Comparison of ENCODE assay signal across 27 cellular contexts in the genomic region with DNA sequence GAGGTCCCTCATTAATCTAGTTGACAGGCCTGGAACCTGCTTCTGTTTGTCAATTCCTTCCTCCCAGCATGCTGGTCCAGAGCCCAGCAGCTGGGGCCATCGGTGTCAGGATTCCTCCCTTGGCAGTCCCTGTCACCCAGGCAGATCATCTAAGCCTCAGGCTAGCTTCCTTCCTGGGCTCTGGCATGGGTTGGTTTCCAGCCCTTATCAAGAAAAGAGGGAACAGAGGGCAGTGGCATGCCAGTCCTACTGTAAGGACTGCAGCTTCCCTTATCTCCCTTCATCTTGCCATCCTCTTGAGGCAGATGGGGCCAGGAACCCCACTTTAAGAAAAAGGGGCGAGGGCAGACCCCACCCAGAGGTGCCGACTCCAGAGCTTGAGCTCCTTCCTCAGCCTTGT. TPM values are rescaled to one million over a fixed set of nuclear protein-coding genes. Genes with fewer than 3 reads are reported as not detected.
"Had no signal": no experiment of that assay in that cellular context is flagged by ENCODE, and none has a peak within 500 bp of the region (broad histone marks: within the 10 kb centered on the region; RNA-seq: fewer than 3 reads in every experiment).

No MANE protein-coding gene starts in this region.

- H3K27ac ChIP-seq: pancreas, tibial nerve, vagina, WERI-Rb-1 had no signal

- DNase-seq: activated CD4-positive, alpha-beta T cell treated with anti-CD3 and anti-CD28 coated beads, Interleukin-2, amount 10 ng/mL, durations not matched to agents 7 days and 5 days; activated CD4-positive, CD25-positive, alpha-beta regulatory T cell treated with anti-CD3 and anti-CD28 coated beads, Interleukin-2, amount 50 U/mL, for 72 hours; activated CD8-positive, alpha-beta memory T cell treated with anti-CD3 and anti-CD28 coated beads, Interleukin-2, amount 10 ng/mL, durations not matched to agents 7 days and 5 days; activated CD8-positive, alpha-beta T cell treated with anti-CD3 and anti-CD28 coated beads for 36 hours; activated naive CD8-positive, alpha-beta T cell treated with anti-CD3 and anti-CD28 coated beads for 36 hours; activated T-cell treated with anti-CD3 and anti-CD28 coated beads for 4 hours; amniotic stem cell; effector CD4-positive, alpha-beta T cell; erythroblast; foreskin fibroblast; immature natural killer cell; kidney glomerular epithelial cell; right cardiac atrium; stimulated activated CD4-positive, alpha-beta T cell treated with anti-CD3 and anti-CD28 coated beads, Interleukin-1b, Interleukin-23, amount 100 ng/mL, for 48 hours; substantia nigra; T-helper 1 cell had no signal

- H3K36me3 ChIP-seq: pancreas, tibial nerve, vagina, WERI-Rb-1 had no signal

- ATAC-seq: activated CD8-positive, alpha-beta memory T cell treated with anti-CD3 and anti-CD28 coated beads, Interleukin-2, amount 10 ng/mL, durations not matched to agents 7 days and 5 days; activated CD8-positive, alpha-beta T cell treated with anti-CD3 and anti-CD28 coated beads for 36 hours; natural killer cell treated with Interleukin-12 subunit alpha and Interleukin-12 subunit beta and Interleukin-15 and Interleukin-18, amount 100 ng/mL, for 72 hours; pancreas had no signal

- H3K4me3 ChIP-seq: pancreas, tibial nerve, vagina had no signal

- H3K27me3 ChIP-seq: pancreas, vagina had no signal

- H3K9me3 ChIP-seq: pancreas, vagina had no signal

- H3K4me1 ChIP-seq: tibial nerve, vagina had no signal

RNA-seq across cellular contexts. Expression of a gene that starts 10.9 kb away (rescaled TPM):
- total RNA-seq: activated CD4-positive, alpha-beta T cell treated with anti-CD3 and anti-CD28 coated beads, Interleukin-2, amount 10 ng/mL, durations not matched to agents 7 days and 5 days; activated CD8-positive, alpha-beta memory T cell treated with anti-CD3 and anti-CD28 coated beads, Interleukin-2, amount 10 ng/mL, durations not matched to agents 7 days and 5 days; activated CD8-positive, alpha-beta T cell treated with anti-CD3 and anti-CD28 coated beads for 36 hours; activated naive CD8-positive, alpha-beta T cell treated with anti-CD3 and anti-CD28 coated beads for 36 hours; natural killer cell treated with Interleukin-12 subunit alpha and Interleukin-12 subunit beta and Interleukin-15 and Interleukin-18, amount 100 ng/mL, for 72 hours; pulmonary artery endothelial cell had no signal
- polyA plus RNA-seq: fibroblast of lung, immature natural killer cell had no signal

RNA-seq across cellular contexts. Expression of a gene that starts 40.5 kb away (rescaled TPM):
- total RNA-seq: activated CD4-positive, alpha-beta T cell treated with anti-CD3 and anti-CD28 coated beads, Interleukin-2, amount 10 ng/mL, durations not matched to agents 7 days and 5 days; activated CD8-positive, alpha-beta memory T cell treated with anti-CD3 and anti-CD28 coated beads, Interleukin-2, amount 10 ng/mL, durations not matched to agents 7 days and 5 days; activated CD8-positive, alpha-beta T cell treated with anti-CD3 and anti-CD28 coated beads for 36 hours; activated naive CD8-positive, alpha-beta T cell treated with anti-CD3 and anti-CD28 coated beads for 36 hours; cerebellum; fibroblast of lung; glomerular endothelial cell; lower leg skin; natural killer cell treated with Interleukin-12 subunit alpha and Interleukin-12 subunit beta and Interleukin-15 and Interleukin-18, amount 100 ng/mL, for 72 hours; pulmonary artery endothelial cell; right cardiac atrium; skeletal muscle tissue; tibial nerve; vagina had no signal
- polyA plus RNA-seq: fibroblast of lung, immature natural killer cell, right cardiac atrium had no signal
